Comparison of ENCODE assay signal across 15 cellular contexts in genomic region chr12:40209886-40210285, GRCh38.
"Had no signal": no experiment of that assay in that cellular context is flagged by ENCODE, and none has a peak within 500 bp of the region (broad histone marks: within the 10 kb centered on the region; RNA-seq: fewer than 3 reads in every experiment).

No MANE protein-coding gene starts in this region.

- H3K36me3 ChIP-seq: breast epithelium, esophagus squamous epithelium, suprapubic skin had no signal

- H3K4me1 Mint-ChIP-seq: activated CD4-positive, alpha-beta memory T cell treated with anti-CD3 and anti-CD28 coated beads, Interleukin-2, amount 10 ng/mL, durations not matched to agents 7 days and 5 days had no signal

- H3K4me1 ChIP-seq: breast epithelium, foreskin keratinocyte had no signal

- H3K27ac Mint-ChIP-seq: activated CD4-positive, alpha-beta memory T cell treated with anti-CD3 and anti-CD28 coated beads, Interleukin-2, amount 10 ng/mL, durations not matched to agents 7 days and 5 days; type B pancreatic cell had no signal

- H3K4me3 ChIP-seq: breast epithelium, dorsolateral prefrontal cortex, esophagus squamous epithelium, suprapubic skin had no signal

- H3K27ac ChIP-seq: breast epithelium, foreskin keratinocyte, suprapubic skin had no signal

- H3K27me3 Mint-ChIP-seq: activated CD4-positive, alpha-beta memory T cell treated with anti-CD3 and anti-CD28 coated beads, Interleukin-2, amount 10 ng/mL, durations not matched to agents 7 days and 5 days; type B pancreatic cell had no signal

- H3K4me3 Mint-ChIP-seq: activated CD4-positive, alpha-beta memory T cell treated with anti-CD3 and anti-CD28 coated beads, Interleukin-2, amount 10 ng/mL, durations not matched to agents 7 days and 5 days; type B pancreatic cell had no signal

- H3K36me3 Mint-ChIP-seq: type B pancreatic cell had no signal

- H3K27me3 ChIP-seq: breast epithelium, dorsolateral prefrontal cortex, esophagus squamous epithelium, foreskin keratinocyte, suprapubic skin had no signal

- H3K9me3 ChIP-seq: breast epithelium, esophagus squamous epithelium, suprapubic skin had no signal

- ATAC-seq: foreskin keratinocyte, left colon, sciatic nerve had no signal

- DNase-seq: activated CD4-positive, alpha-beta memory T cell treated with anti-CD3 and anti-CD28 coated beads, Interleukin-2, amount 10 ng/mL, durations not matched to agents 7 days and 5 days; activated CD8-positive, alpha-beta memory T cell treated with anti-CD3 and anti-CD28 coated beads, Interleukin-2, amount 50 U/mL, for 4 hours; aorta; dorsolateral prefrontal cortex; esophagus squamous epithelium; foreskin keratinocyte; left colon; posterior cingulate gyrus; stimulated activated CD4-positive, alpha-beta T cell treated with anti-CD3 and anti-CD28 coated beads, Interleukin-2, amount 100 ng/mL, for 24 hours; stimulated activated naive CD4-positive, alpha-beta T cell; T-helper 9 cell had no signal
